In the genomic region with DNA sequence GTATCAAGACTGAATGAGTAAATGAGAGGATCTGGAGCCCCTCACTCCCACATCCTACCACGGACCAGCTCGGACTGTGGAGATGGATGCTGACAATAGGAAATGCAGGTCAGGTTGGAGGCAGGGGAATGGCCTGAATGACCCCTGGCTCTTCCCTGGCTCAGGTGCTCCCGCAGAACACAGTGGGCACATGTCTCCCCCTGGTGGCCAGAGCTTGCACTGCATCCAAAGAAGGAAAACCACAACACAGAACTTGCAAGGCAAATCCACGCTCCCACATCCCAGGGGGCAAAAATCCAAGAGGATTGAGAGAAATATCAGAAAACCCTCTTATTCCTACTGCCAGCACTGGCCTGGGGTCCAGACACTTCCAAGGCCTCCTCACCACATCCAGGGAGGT, we compare ENCODE assay signal across 8 cellular contexts.
A peak's percentile ranks its signal among the peaks of the same experiment; 100 is the strongest.
DNase-seq lines count a peak whose midpoint lies in the region; ATAC-seq, FAIRE-seq and TF ChIP-seq lines count a peak whose summit lies in the region.
"Not testable (repeated sequence)": the region's sequence is repeated elsewhere in the genome, so short reads cannot be mapped to it uniquely, and the experiment has no call there.

No MANE protein-coding gene starts in this region.

- not testable (repeated sequence) for H3K9me3 ChIP-seq in CD4-positive, alpha-beta T cell (ENCODE audit: control insufficient read depth, low read length); left lung; aorta (ENCODE audit: control insufficient read depth, low read length)

- WGBS in aorta, 2 donors = 38% methylated on average over 2 of the region's 4 CpGs; no CpG with 5 or more reads in 1 of the 2 donors

- POLR2A ChIA-PET in CD4-positive, alpha-beta T cell (lab: Charles Lee); T-cell (lab: Charles Lee): not testable (repeated sequence)

- ATAC-seq in CD4-positive, alpha-beta T cell (ENCODE audit: poor library complexity) = peak; percentile 68
- ATAC-seq in T-cell (replicated peaks in 1 of 4) (peak; percentile 26 to 60 (median 47)), esophagus mucosa (peak; percentile 58), left lung (peak; percentile 76), aorta (ENCODE audit: low FRiP score) (peak; percentile 53)
- ATAC-seq in activated naive CD4-positive, alpha-beta T cell treated with anti-CD3 and anti-CD28 coated beads, Interleukin-2, amount 50 U/mL, for 72 hours = peak; percentile 51 to 67
- ATAC-seq in natural killer cell treated with Interleukin-12 subunit alpha and Interleukin-12 subunit beta and Interleukin-15 and Interleukin-18, amount 100 ng/mL, for 72 hours = peak; percentile 41 to 49

- not testable (repeated sequence) for H3K4me3 Mint-ChIP-seq in CD4-positive, alpha-beta T cell; T-cell; natural killer cell treated with Interleukin-12 subunit alpha and Interleukin-12 subunit beta and Interleukin-15 and Interleukin-18, amount 100 ng/mL, for 72 hours

- H3K4me1 Mint-ChIP-seq in CD4-positive, alpha-beta T cell (ENCODE audit: low read depth); T-cell; natural killer cell treated with Interleukin-12 subunit alpha and Interleukin-12 subunit beta and Interleukin-15 and Interleukin-18, amount 100 ng/mL, for 72 hours (ENCODE audit: low read depth in 2 of 2): not testable (repeated sequence)

- TF ChIP-seq POLR2A in H54 (IDR thresholded peaks at IDR 0.05; ENCODE audit: low read depth, low read length) = not testable (repeated sequence)

- not testable (repeated sequence) for H3K27ac Mint-ChIP-seq in CD4-positive, alpha-beta T cell; T-cell; activated naive CD4-positive, alpha-beta T cell treated with anti-CD3 and anti-CD28 coated beads, Interleukin-2, amount 50 U/mL, for 72 hours; natural killer cell treated with Interleukin-12 subunit alpha and Interleukin-12 subunit beta and Interleukin-15 and Interleukin-18, amount 100 ng/mL, for 72 hours

- FAIRE-seq in H54 (lab: Jason Lieb, UNC) = peak; percentile 15

- TF ChIP-seq CTCF in CD4-positive, alpha-beta T cell (IDR thresholded peaks at IDR 0.05); left lung (IDR thresholded peaks at IDR 0.05): not testable (repeated sequence)

- CTCF ChIA-PET in CD4-positive, alpha-beta T cell (lab: Charles Lee); T-cell (lab: Charles Lee): not testable (repeated sequence)

- not testable (repeated sequence) for H3K4me3 ChIP-seq in left lung; aorta (ENCODE audit: low read length in 2 of 2)

- DNase-seq in CD4-positive, alpha-beta T cell; H54 (ENCODE audit: insufficient read length, low spot score); T-cell; activated naive CD4-positive, alpha-beta T cell treated with anti-CD3 and anti-CD28 coated beads, Interleukin-2, amount 50 U/mL, for 72 hours (ENCODE audit: low spot score in 2 of 2); left lung; natural killer cell treated with Interleukin-12 subunit alpha and Interleukin-12 subunit beta and Interleukin-15 and Interleukin-18, amount 100 ng/mL, for 72 hours (ENCODE audit: low spot score); aorta: not testable (repeated sequence)

- H3K27ac ChIP-seq in CD4-positive, alpha-beta T cell (ENCODE audit: low read depth, low read length); left lung; aorta (ENCODE audit: low read depth in 1 of 2, low read length in 2 of 2): not testable (repeated sequence)

- not testable (repeated sequence) for H3K27me3 Mint-ChIP-seq in CD4-positive, alpha-beta T cell; T-cell; natural killer cell treated with Interleukin-12 subunit alpha and Interleukin-12 subunit beta and Interleukin-15 and Interleukin-18, amount 100 ng/mL, for 72 hours

- H3K36me3 Mint-ChIP-seq in CD4-positive, alpha-beta T cell (ENCODE audit: low read depth); T-cell; activated naive CD4-positive, alpha-beta T cell treated with anti-CD3 and anti-CD28 coated beads, Interleukin-2, amount 50 U/mL, for 72 hours; natural killer cell treated with Interleukin-12 subunit alpha and Interleukin-12 subunit beta and Interleukin-15 and Interleukin-18, amount 100 ng/mL, for 72 hours: not testable (repeated sequence)

- H3K4me1 ChIP-seq in left lung; aorta (ENCODE audit: control insufficient read depth in 1 of 2, insufficient read depth in 2 of 2, low read length in 2 of 2): not testable (repeated sequence)

- not testable (repeated sequence) for H3K9me3 Mint-ChIP-seq in CD4-positive, alpha-beta T cell; T-cell; activated naive CD4-positive, alpha-beta T cell treated with anti-CD3 and anti-CD28 coated beads, Interleukin-2, amount 50 U/mL, for 72 hours; natural killer cell treated with Interleukin-12 subunit alpha and Interleukin-12 subunit beta and Interleukin-15 and Interleukin-18, amount 100 ng/mL, for 72 hours

- not testable (repeated sequence) for H3K36me3 ChIP-seq in left lung; aorta (ENCODE audit: control insufficient read depth in 1 of 2, insufficient read depth in 2 of 2, low read length in 1 of 2)

- H3K27me3 ChIP-seq in CD4-positive, alpha-beta T cell (ENCODE audit: control insufficient read depth, insufficient read depth, low read length); left lung; aorta (ENCODE audit: control insufficient read depth in 1 of 2, insufficient read depth in 2 of 2, low read length in 1 of 2): not testable (repeated sequence)

- intact Hi-C loops in CD4-positive, alpha-beta T cell (cut with DNase I, micrococcal nuclease); left lung (cut with DNase I); aorta (cut with DNase I): not testable (repeated sequence)
